32 cellular contexts compared by ENCODE assay signal in the genomic region with DNA sequence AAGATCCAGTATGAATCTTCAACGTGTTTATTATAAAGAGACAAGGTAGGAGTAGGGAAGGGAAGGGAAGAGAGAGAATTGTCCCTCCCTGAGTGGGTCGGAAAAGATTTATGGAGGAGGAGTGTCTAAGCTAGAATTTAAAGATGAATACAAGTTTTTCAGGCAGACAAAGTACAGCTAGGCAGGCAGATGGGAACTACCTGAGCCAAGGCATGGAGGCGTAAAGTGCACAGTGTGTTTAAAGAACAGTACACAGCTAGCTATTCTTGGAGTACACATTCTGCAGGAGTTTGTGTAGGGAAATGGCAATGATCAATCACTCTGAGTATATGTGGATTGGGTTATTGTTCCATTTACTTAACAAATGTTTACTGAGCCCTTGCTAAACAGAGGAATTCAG. TPM values are rescaled to one million over a fixed set of nuclear protein-coding genes. Genes with fewer than 3 reads are reported as not detected.
"Had no signal": no experiment of that assay in that cellular context is flagged by ENCODE, and none has a peak within 500 bp of the region (broad histone marks: within the 10 kb centered on the region; RNA-seq: fewer than 3 reads in every experiment).

No MANE protein-coding gene starts in this region.

- H3K27me3 ChIP-seq: neutrophil, ovary, right lobe of liver, sigmoid colon, thyroid gland, tibial nerve, upper lobe of right lung, uterus had no signal

- H3K79me2 ChIP-seq: parathyroid adenoma had no signal

- H3K4me3 Mint-ChIP-seq: naive B cell; naive thymus-derived CD8-positive, alpha-beta T cell; natural killer cell treated with Interleukin-12 subunit alpha and Interleukin-12 subunit beta and Interleukin-15 and Interleukin-18, amount 100 ng/mL, for 72 hours; nephron progenitor cell; neural crest cell; stimulated activated memory B cell treated with anti-CD40 and anti-IgM and Interleukin-4, amounts not matched to agents 10 μg/mL and 1 μg/mL and 100 μg/mL, for 72 hours; stimulated activated naive CD8-positive, alpha-beta T cell treated with anti-CD3 and anti-CD28 coated beads, Interleukin-15, amount 100 ng/mL, for 72 hours had no signal

- H3K9me3 ChIP-seq: neutrophil, ovary, right lobe of liver, thyroid gland, upper lobe of right lung, uterus had no signal

- H3K9ac ChIP-seq: parathyroid adenoma had no signal

- H3K4me3 ChIP-seq: ovary, psoas muscle, right lobe of liver, sigmoid colon, thoracic aorta, thyroid gland, tibial nerve, upper lobe of right lung, uterus had no signal

- H3K27ac Mint-ChIP-seq: naive B cell; naive thymus-derived CD8-positive, alpha-beta T cell; natural killer cell treated with Interleukin-12 subunit alpha and Interleukin-12 subunit beta and Interleukin-15 and Interleukin-18, amount 100 ng/mL, for 72 hours; nephron progenitor cell; progenitor cell of endocrine pancreas; stimulated activated memory B cell treated with anti-CD40 and anti-IgM and Interleukin-4, amounts not matched to agents 10 μg/mL and 1 μg/mL and 100 μg/mL, for 72 hours; stimulated activated naive CD8-positive, alpha-beta T cell treated with anti-CD3 and anti-CD28 coated beads, Interleukin-15, amount 100 ng/mL, for 72 hours had no signal

- H3K4me1 ChIP-seq: parathyroid adenoma, psoas muscle, right lobe of liver, sigmoid colon, thyroid gland, upper lobe of right lung, uterus had no signal

- H3K4me1 Mint-ChIP-seq: naive B cell; naive thymus-derived CD8-positive, alpha-beta T cell; nephron progenitor cell; neural crest cell; stimulated activated memory B cell treated with anti-CD40 and anti-IgM and Interleukin-4, amounts not matched to agents 10 μg/mL and 1 μg/mL and 100 μg/mL, for 72 hours; stimulated activated naive CD8-positive, alpha-beta T cell treated with anti-CD3 and anti-CD28 coated beads, Interleukin-15, amount 100 ng/mL, for 72 hours had no signal

- DNase-seq: naive B cell; naive thymus-derived CD8-positive, alpha-beta T cell; nephron progenitor cell; nucleus accumbens; ovary; psoas muscle; right cardiac atrium; right lobe of liver; sigmoid colon; small intestine; stimulated activated CD4-positive, alpha-beta T cell treated with anti-CD3 and anti-CD28 coated beads, Interleukin-15, amount 100 ng/mL, for 24 hours; stimulated activated CD4-positive, alpha-beta T cell treated with anti-CD3 and anti-CD28 coated beads, Interleukin-2, amount 100 ng/mL, for 24 hours; stimulated activated CD4-positive, alpha-beta T cell treated with anti-CD3 and anti-CD28 coated beads, Interleukin-2, amount 100 ng/mL, for 48 hours; stimulated activated CD4-positive, alpha-beta T cell treated with anti-CD3 and anti-CD28 coated beads, Interleukin-4, amount 100 ng/mL, for 24 hours; stimulated activated CD8-positive, alpha-beta memory T cell treated with anti-CD3 and anti-CD28 coated beads, Interleukin-4, amount 100 ng/mL, for 48 hours; stimulated activated naive CD4-positive, alpha-beta T cell; stimulated activated naive CD8-positive, alpha-beta T cell treated with anti-CD3 and anti-CD28 coated beads, Interleukin-15, amount 100 ng/mL, for 72 hours; stimulated activated naive CD8-positive, alpha-beta T cell treated with anti-CD3 and anti-CD28 coated beads, Interleukin-15, Interleukin-2, amounts not matched to agents 100 U/mL and 50 U/mL, for 24 hours; substantia nigra; thyroid gland; upper lobe of right lung; uterus had no signal

- H3K36me3 ChIP-seq: neutrophil, ovary, right lobe of liver, sigmoid colon, thoracic aorta, thyroid gland, tibial nerve, upper lobe of right lung, uterus had no signal

- H3K27me3 Mint-ChIP-seq: progenitor cell of endocrine pancreas; stimulated activated memory B cell treated with anti-CD40 and anti-IgM and Interleukin-4, amounts not matched to agents 10 μg/mL and 1 μg/mL and 100 μg/mL, for 72 hours had no signal

- H3K27ac ChIP-seq: neutrophil, ovary, parathyroid adenoma, psoas muscle, right lobe of liver, sigmoid colon, thoracic aorta, thyroid gland, tibial nerve, upper lobe of right lung, uterus had no signal

- H2AFZ ChIP-seq: parathyroid adenoma had no signal

RNA-seq across cellular contexts. Expression of a gene that starts 20.1 kb away (rescaled TPM):
- total RNA-seq: naive thymus-derived CD8-positive, alpha-beta T cell; natural killer cell treated with Interleukin-12 subunit alpha and Interleukin-12 subunit beta and Interleukin-15 and Interleukin-18, amount 100 ng/mL, for 72 hours; neural crest cell; osteoblast; psoas muscle; right cardiac atrium; temporal lobe; thoracic aorta; thyroid gland; upper lobe of right lung had no signal
